In the genomic region with DNA sequence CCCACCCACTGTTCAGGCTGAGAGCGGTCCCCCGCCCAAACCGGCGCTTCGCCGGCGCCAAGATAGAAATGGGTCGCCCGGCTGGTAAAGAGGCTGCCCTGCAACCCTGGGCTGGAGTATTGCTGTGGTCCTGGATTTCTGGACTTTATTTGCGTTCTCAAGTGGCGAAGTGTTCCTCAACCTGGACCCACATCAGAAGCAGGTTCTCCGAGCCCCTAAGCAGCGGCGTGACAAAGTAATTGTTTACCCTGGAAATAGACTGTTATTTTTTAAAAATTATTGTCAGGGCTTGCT, we compare ENCODE assay signal across 8 cellular contexts. TPM values are rescaled to one million over a fixed set of nuclear protein-coding genes. Genes with fewer than 3 reads are reported as not detected.
A peak's percentile ranks its signal among the peaks of the same experiment; 100 is the strongest.
DNase-seq lines count a peak whose midpoint lies in the region; ATAC-seq and TF ChIP-seq lines count a peak whose summit lies in the region.

No MANE protein-coding gene starts in this region.

- H3K27me3 ChIP-seq in DND-41 (ENCODE audit: insufficient read depth, low read length, poor library complexity) (no peaks in the 10 kb centered on the region), WERI-Rb-1 (ENCODE audit: insufficient read depth, low read depth, severe bottlenecking) (no peaks in the 10 kb centered on the region), cardiac muscle cell (no peaks in the 10 kb centered on the region)

- H3K4me2 ChIP-seq in DND-41 (ENCODE audit: insufficient read depth, low read length), result peak overlapping the region; percentile 91

- H3K27ac ChIP-seq in DND-41 (ENCODE audit: low read length) (peak overlapping the region; percentile 85), WERI-Rb-1 (peak overlapping the region; percentile 97), cardiac muscle cell (peak overlapping the region; percentile 97)

- ATAC-seq in DND-41 (ENCODE audit: insufficient read depth, low read depth), result no peak
- ATAC-seq in HG02759 (IDR thresholded peaks at IDR 0.05; ENCODE audit: unreplicated experiment), result peak; percentile 36
- ATAC-seq in HG03097 (IDR thresholded peaks at IDR 0.05; ENCODE audit: low FRiP score, unreplicated experiment), result no peak
- ATAC-seq in GM21381 (IDR thresholded peaks at IDR 0.05; ENCODE audit: unreplicated experiment), result no peak

- peak overlapping the region; percentile 80 for H2AFZ ChIP-seq in DND-41 (ENCODE audit: low read depth, low read length)

- H3K36me3 ChIP-seq in DND-41 (ENCODE audit: insufficient read depth, low read length) (peaks cover 18% of the 10 kb centered on the region), WERI-Rb-1 (peaks cover 11% of the 10 kb centered on the region; the same call in 1 of the 2 replicates), cardiac muscle cell (peaks cover 2% of the 10 kb centered on the region)

- H3K4me1 ChIP-seq in DND-41 (ENCODE audit: insufficient read depth, low read length) (peaks cover 37% of the 10 kb centered on the region), cardiac muscle cell (ENCODE audit: low read depth) (peaks cover 14% of the 10 kb centered on the region)

- TF ChIP-seq CTCF in DND-41 (IDR thresholded peaks at IDR 0.05; ENCODE audit: borderline replicate concordance, extremely low read depth, low read length, poor library complexity, severe bottlenecking) (no peak), WERI-Rb-1 (IDR thresholded peaks at IDR 0.05; ENCODE audit: low read depth, low read length) (no peak), cardiac muscle cell (IDR thresholded peaks at IDR 0.05; ENCODE audit: low read depth, low read length) (no peak)

- peak overlapping the region; percentile 98 for H3K9ac ChIP-seq in DND-41 (ENCODE audit: low read depth, low read length)

- no peaks in the 10 kb centered on the region for H3K9me3 ChIP-seq in DND-41 (ENCODE audit: insufficient read depth, low read length, severe bottlenecking)
- no peaks in the 10 kb centered on the region for H3K9me3 ChIP-seq in WERI-Rb-1 (ENCODE audit: severe bottlenecking)
- no peaks in the 10 kb centered on the region for H3K9me3 ChIP-seq in cardiac muscle cell (ENCODE audit: low read depth)

- H3K79me2 ChIP-seq in DND-41 (ENCODE audit: insufficient read depth, low read length), result peaks cover 51% of the 10 kb centered on the region

- peaks cover 10% of the 10 kb centered on the region for H4K20me1 ChIP-seq in DND-41 (ENCODE audit: insufficient read depth, low read length)

- DNase-seq in DND-41 (no peak), WERI-Rb-1 (no peak), cardiac muscle cell (ENCODE audit: low read depth in 1 of 2, low spot score in 1 of 2) (peak in 1 of 2 donors; percentile 83), skeletal muscle cell (ENCODE audit: low read depth) (no peak)
- DNase-seq in stimulated activated CD8-positive, alpha-beta memory T cell treated with anti-CD3 and anti-CD28 coated beads, Interleukin-4, amount 100 ng/mL, for 48 hours, result no peak

- H3K4me3 ChIP-seq in DND-41 (ENCODE audit: low read depth in 1 of 2, low read length in 2 of 2) (peak overlapping the region; percentile 77 to 99), WERI-Rb-1 (ENCODE audit: low read depth, low read length) (peak overlapping the region; percentile 73), cardiac muscle cell (peak overlapping the region; percentile 80), skeletal muscle cell (ENCODE audit: low read depth, low read length) (peak overlapping the region; percentile 88)

RNA-seq across cellular contexts. Expression of gene DYNC1LI1, which starts 0.5 kb away (rescaled TPM):
- total RNA-seq in cardiac muscle cell, result 38.5 and 43.2 TPM in 2 replicates
- polyA plus RNA-seq in cardiac muscle cell, result 46.9 and 47.3 TPM in 2 replicates
